9 cellular contexts compared by ENCODE assay signal in genomic region chr1:52632732-52633290, GRCh38. TPM values are rescaled to one million over a fixed set of nuclear protein-coding genes. Genes with fewer than 3 reads are reported as not detected.
DNase-seq lines count a peak whose midpoint lies in the region; ATAC-seq, FAIRE-seq and TF ChIP-seq lines count a peak whose summit lies in the region.
"Had no signal": no experiment of that assay in that cellular context is flagged by ENCODE, and none has a peak within 500 bp of the region (broad histone marks: within the 10 kb centered on the region; RNA-seq: fewer than 3 reads in every experiment).

SHISAL2A (plus strand) TSS chr1:52633168; CDS start chr1:52633494, 326 bp downstream.

- H2BK120ac ChIP-seq in IMR-90 (ENCODE audit: low read depth, low read length) = no peak within 1 kb of the TSS

- no peak within 1 kb of the TSS for H3K56ac ChIP-seq in IMR-90 (ENCODE audit: extremely low read depth, insufficient read depth, low read length)

- H4K8ac ChIP-seq in IMR-90 (ENCODE audit: low read depth in 2 of 2, low read length in 2 of 2) = no peak within 1 kb of the TSS

- H3K9ac ChIP-seq in IMR-90 (ENCODE audit: low read depth, low read length) = no peak within 1 kb of the TSS
- no peak within 1 kb of the TSS for H3K9ac ChIP-seq in endothelial cell of umbilical vein (replicated peaks; ENCODE audit: extremely low read depth, insufficient read depth, low read length)
- peak within 1 kb of the TSS; percentile 23 for H3K9ac ChIP-seq in neural cell (ENCODE audit: low read length)

- dilution Hi-C loops in IMR-90 (cut with HindIII; ENCODE audit: low sequenced_read_pairs, unreplicated experiment) (no loop called here), endothelial cell of umbilical vein (cut with MboI; ENCODE audit: extremely low pct_ligation_motif_present, low sequenced_read_pairs) (no loop called here)

- TF ChIP-seq POLR2A in IMR-90 (IDR thresholded peaks at IDR 0.05; ENCODE audit: low read depth, low read length) = no peak
- TF ChIP-seq POLR2A in endothelial cell of umbilical vein (IDR thresholded peaks at IDR 0.05; ENCODE audit: low read depth, low read length) = no peak
- TF ChIP-seq POLR2A in tibial nerve (IDR thresholded peaks at IDR 0.05) = no peak

- intact Hi-C loops in IMR-90 (cut with micrococcal nuclease) = no loop called here
- intact Hi-C loops in endothelial cell of umbilical vein (cut with micrococcal nuclease) = loop anchor here (1.0 kb wide), 1 partner anchor 81 kb away; no protein-coding TSS in a partner anchor

- CTCF ChIA-PET in IMR-90 (lab: Yijun Ruan, JAX) (no interaction called here), endothelial cell of umbilical vein (lab: Charles Lee) (interaction anchor here (0.7 to 2.2 kb wide), 3 partner anchors 9 to 53 kb away, joined by 4 to 6 read pairs (median 4); no protein-coding TSS in a partner anchor)
- CTCF ChIA-PET in activated CD8-positive, alpha-beta memory T cell treated with anti-CD3 and anti-CD28 coated beads for 36 hours (lab: Charles Lee) = interaction anchor here (1.0 to 1.1 kb wide), 2 partner anchors 53 to 70 kb away, joined by 3 read pairs; no protein-coding TSS in a partner anchor

- no peaks in the 10 kb centered on the region for H3K79me2 ChIP-seq in endothelial cell of umbilical vein (ENCODE audit: control insufficient read depth, insufficient read depth, low read length)
- no peaks in the 10 kb centered on the region for H3K79me2 ChIP-seq in neural cell (replicated peaks; ENCODE audit: insufficient read depth, low read length)

- no peak within 1 kb of the TSS for H2AK5ac ChIP-seq in IMR-90 (ENCODE audit: low read depth, low read length)

- no peaks in the 10 kb centered on the region; the same call in 1 of the 2 replicates for H4K20me1 ChIP-seq in IMR-90 (ENCODE audit: insufficient read depth, low read length)
- H4K20me1 ChIP-seq in endothelial cell of umbilical vein (replicated peaks; ENCODE audit: control insufficient read depth, extremely low read depth, insufficient read depth, low read length) = no peaks in the 10 kb centered on the region
- H4K20me1 ChIP-seq in neural cell (ENCODE audit: insufficient read depth) = no peaks in the 10 kb centered on the region

- H3K4me2 ChIP-seq in IMR-90 (ENCODE audit: low read depth, low read length) = peak within 1 kb of the TSS; percentile 64; the same call in 1 of the 2 replicates
- H3K4me2 ChIP-seq in endothelial cell of umbilical vein (ENCODE audit: insufficient read depth, low read length) = peak within 1 kb of the TSS; percentile 35
- H3K4me2 ChIP-seq in neural cell (ENCODE audit: low read length) = no peak within 1 kb of the TSS

- DNase-seq in AG08395 (ENCODE audit: low spot score) (peak; percentile 13), IMR-90 (no peak), endothelial cell of umbilical vein (ENCODE audit: low read depth, low spot score) (no peak), tibial nerve (ENCODE audit: low spot score in 2 of 2) (no peak)

- TF ChIP-seq CTCF in IMR-90 (conservative IDR thresholded peaks at IDR 0.05; ENCODE audit: low read depth, low read length) (no peak), endothelial cell of umbilical vein (IDR thresholded peaks at IDR 0.05; ENCODE audit: extremely low read depth in 1 of 2, insufficient read depth in 1 of 2, low read depth in 1 of 2, low read length in 2 of 2) (no peak), neural cell (IDR thresholded peaks at IDR 0.05; ENCODE audit: poor library complexity, severe bottlenecking) (no peak), tibial nerve (IDR thresholded peaks at IDR 0.05) (no peak)

- POLR2A ChIA-PET in IMR-90 (lab: Charles Lee; ENCODE audit: unreplicated experiment) = no interaction called here
- POLR2A ChIA-PET in activated CD8-positive, alpha-beta memory T cell treated with anti-CD3 and anti-CD28 coated beads for 36 hours (lab: Charles Lee) = interaction anchor here (1.0 to 2.4 kb wide), 4 partner anchors 9 to 565 kb away, joined by 3 to 18 read pairs (median 7); partner anchors contain the start of gene TUT4
- POLR2A ChIA-PET in endothelial cell of umbilical vein (lab: Charles Lee) = no interaction called here

- ATAC-seq in IMR-90 (ENCODE audit: low read depth) (peak; percentile 52), HG02571 (IDR thresholded peaks at IDR 0.05; ENCODE audit: unreplicated experiment) (no peak), HG02852 (IDR thresholded peaks at IDR 0.05; ENCODE audit: unreplicated experiment) (no peak)

- in situ Hi-C loops in IMR-90 (cut with MboI; ENCODE audit: low sequenced_read_pairs) = no loop called here

- 43% methylated on average over 1 of the region's 53 CpGs; no CpG with 5 or more reads in 1 of the 2 experiments for WGBS in IMR-90 (ENCODE audit: extremely low coverage in 2 of 2, insufficient read length in 1 of 2), 2 experiments
- 14 to 25% methylated on average over 23 to 25 of the region's 53 CpGs for WGBS in tibial nerve, 2 donors

- BruUV-seq in IMR-90 (replicated peaks; lab: Mats Ljungman, UMichigan) (no TSS peak), endothelial cell of umbilical vein (replicated peaks; lab: Mats Ljungman, UMichigan) (no TSS peak)

- H2BK20ac ChIP-seq in IMR-90 (ENCODE audit: low read depth, low read length) = no peak within 1 kb of the TSS

- H3K36me3 ChIP-seq in IMR-90 (ENCODE audit: control insufficient read depth, insufficient read depth, low read length) = no peaks in the 10 kb centered on the region
- no peaks in the 10 kb centered on the region for H3K36me3 ChIP-seq in endothelial cell of umbilical vein (ENCODE audit: control insufficient read depth in 2 of 2, extremely low read depth in 1 of 2, insufficient read depth in 2 of 2, low read length in 2 of 2)
- no peaks in the 10 kb centered on the region for H3K36me3 ChIP-seq in neural cell (ENCODE audit: insufficient read depth, low read length)
- H3K36me3 ChIP-seq in tibial nerve = no peaks in the 10 kb centered on the region

- peaks cover 7% of the 10 kb centered on the region; the same call in 1 of the 2 replicates for H3K9me3 ChIP-seq in IMR-90 (ENCODE audit: control insufficient read depth, insufficient read depth, low read length)
- H3K9me3 ChIP-seq in endothelial cell of umbilical vein (replicated peaks; ENCODE audit: control insufficient read depth, insufficient read depth, low read length) = no peaks in the 10 kb centered on the region
- no peaks in the 10 kb centered on the region for H3K9me3 ChIP-seq in neural cell (ENCODE audit: low read length)
- H3K9me3 ChIP-seq in tibial nerve = peaks cover 0 to 9% (median 0%) of the 10 kb centered on the region in 4 donors

- H2BK15ac ChIP-seq in IMR-90 (ENCODE audit: low read depth, low read length) = no peak within 1 kb of the TSS

- H2BK5ac ChIP-seq in IMR-90 (ENCODE audit: low read depth, low read length, poor library complexity, severe bottlenecking) = no peak within 1 kb of the TSS

- TF ChIP-seq RAD21 in IMR-90 (IDR thresholded peaks at IDR 0.05; ENCODE audit: low read length) = no peak
- no peak for TF ChIP-seq RAD21 in neural cell (conservative IDR thresholded peaks at IDR 0.05)

- peak within 1 kb of the TSS; percentile 62 for H2AK9ac ChIP-seq in IMR-90 (replicated peaks; ENCODE audit: low read depth, low read length, poor library complexity)

- H3K27me3 ChIP-seq in IMR-90 (ENCODE audit: control insufficient read depth, insufficient read depth, low read length) = peaks cover 58% of the 10 kb centered on the region
- peaks cover 41 to 42% of the 10 kb centered on the region in 2 experiments for H3K27me3 ChIP-seq in endothelial cell of umbilical vein (ENCODE audit: control insufficient read depth in 2 of 2, insufficient read depth in 2 of 2, low read length in 2 of 2)
- H3K27me3 ChIP-seq in neural cell (ENCODE audit: insufficient read depth, low read depth, low read length) = peaks cover 24% of the 10 kb centered on the region
- peaks cover 0 to 46% of the 10 kb centered on the region in 2 donors for H3K27me3 ChIP-seq in tibial nerve

- H3K9me2 ChIP-seq in neural cell (ENCODE audit: insufficient read depth, low read length) = no peaks in the 10 kb centered on the region

- H3K9me1 ChIP-seq in IMR-90 (ENCODE audit: insufficient read depth, low read length) = 0 out of 2 replicates have a peak, but pooled peaks cover 2% of the 10 kb centered on the region
- H3K9me1 ChIP-seq in endothelial cell of umbilical vein (replicated peaks; ENCODE audit: control insufficient read depth, extremely low read depth, insufficient read depth, low read length) = no peaks in the 10 kb centered on the region

- no peak within 1 kb of the TSS for H3K27ac ChIP-seq in IMR-90 (ENCODE audit: insufficient read depth, low read length)
- H3K27ac ChIP-seq in endothelial cell of umbilical vein (ENCODE audit: insufficient read depth, low read depth, low read length) = no peak within 1 kb of the TSS
- H3K27ac ChIP-seq in neural cell (ENCODE audit: low read length) = no peak within 1 kb of the TSS
- H3K27ac ChIP-seq in tibial nerve = peak within 1 kb of the TSS in 3 of 4 donors; percentile 49 to 85 (median 64)

- no peak within 1 kb of the TSS for H3K18ac ChIP-seq in IMR-90 (ENCODE audit: low read depth, low read length)

- H3K4me3 ChIP-seq in IMR-90 (ENCODE audit: insufficient read depth, low read depth, low read length) (peak within 1 kb of the TSS; percentile 44), endothelial cell of umbilical vein (replicated peaks in 1 of 3; ENCODE audit: insufficient read depth in 1 of 3, low read depth in 1 of 3, low read length in 3 of 3) (peak within 1 kb of the TSS in 2 of 3 experiments; percentile 15 to 16), neural cell (ENCODE audit: low read length) (peak within 1 kb of the TSS; percentile 56), tibial nerve (peak within 1 kb of the TSS; percentile 19 to 54 (median 41))

- FAIRE-seq in endothelial cell of umbilical vein (lab: Jason Lieb, UNC) = no peak
- FAIRE-seq: frontal cortex had no signal

- no peaks in the 10 kb centered on the region for H3F3A ChIP-seq in neural cell (ENCODE audit: insufficient read depth, low read length, poor library complexity, severe bottlenecking)

- H4K5ac ChIP-seq in IMR-90 (ENCODE audit: low read depth, low read length) = no peak within 1 kb of the TSS

- H3K79me1 ChIP-seq in IMR-90 (ENCODE audit: low read depth in 1 of 2, low read length in 2 of 2) = no peaks in the 10 kb centered on the region

- H2AFZ ChIP-seq in IMR-90 (replicated peaks; ENCODE audit: low read length, poor library complexity) (peak within 1 kb of the TSS; percentile 87), endothelial cell of umbilical vein (ENCODE audit: low read depth, low read length) (peak within 1 kb of the TSS; percentile 61), neural cell (ENCODE audit: low read depth, low read length) (no peak within 1 kb of the TSS)

- H3K4me1 ChIP-seq in IMR-90 (ENCODE audit: control insufficient read depth, insufficient read depth, low read length) (peaks cover 5% of the 10 kb centered on the region), endothelial cell of umbilical vein (ENCODE audit: control insufficient read depth, extremely low read depth, insufficient read depth, low read length) (no peaks in the 10 kb centered on the region), tibial nerve (peaks cover 0 to 34% (median 8%) of the 10 kb centered on the region in 4 donors)

- no peak within 1 kb of the TSS for H3K14ac ChIP-seq in IMR-90 (replicated peaks; ENCODE audit: low read depth, low read length)

- H3K4ac ChIP-seq in IMR-90 (ENCODE audit: low read depth, low read length) = no peak within 1 kb of the TSS; the same call in 1 of the 2 replicates

- TF ChIP-seq EP300 in neural cell (conservative IDR thresholded peaks at IDR 0.05; ENCODE audit: poor library complexity, severe bottlenecking) = no peak
- TF ChIP-seq EP300 in tibial nerve (IDR thresholded peaks at IDR 0.05) = no peak

- no peak within 1 kb of the TSS for H4K91ac ChIP-seq in IMR-90 (ENCODE audit: insufficient read depth, low read depth, low read length)

- H3K23ac ChIP-seq in IMR-90 (ENCODE audit: low read depth, low read length) = peak within 1 kb of the TSS; percentile 29; the same call in 1 of the 2 replicates

RNA-seq across cellular contexts. Expression of gene SHISAL2A, which starts in this region (rescaled TPM):
- total RNA-seq in IMR-90 (2012; rRNA removed) (not detected in 2 replicates), endothelial cell of umbilical vein (not detected in 2 replicates), tibial nerve (1 to 10 TPM in 2 of 4 donors, not detected in 2; 1.2 to 1.9 TPM)
- polyA plus RNA-seq in IMR-90 (2012; rRNA removed) (not detected in 2 replicates), endothelial cell of umbilical vein (not detected in 2 replicates), neural cell (not detected in 2 replicates)
- polyA plus RNA-seq in IMR-90 (2012; cell fraction: cytosol; rRNA removed) = not detected in 2 replicates
- not detected in 2 replicates for polyA plus RNA-seq in IMR-90 (2012; cell fraction: nucleus; rRNA removed; ENCODE audit: low replicate concordance)
- 10 to 100 TPM; 13.0 to 13.1 TPM for total RNA-seq in activated CD8-positive, alpha-beta memory T cell treated with anti-CD3 and anti-CD28 coated beads for 36 hours
- polyA plus RNA-seq in endothelial cell of umbilical vein (2011; cell fraction: cytosol; rRNA removed) = not detected in 2 replicates
- polyA plus RNA-seq in endothelial cell of umbilical vein (2011; cell fraction: nucleus; rRNA removed) = not detected in 2 replicates
- polyA plus RNA-seq in endothelial cell of umbilical vein (2012) = not detected in 2 replicates
- polyA minus RNA-seq in endothelial cell of umbilical vein (not detected in 2 replicates), neural cell (not detected in 2 replicates)
- polyA minus RNA-seq in endothelial cell of umbilical vein (2011; cell fraction: cytosol; rRNA and poly(A)+ RNA removed) = not detected
- not detected in 2 replicates for polyA minus RNA-seq in endothelial cell of umbilical vein (2011; cell fraction: nucleus; rRNA and poly(A)+ RNA removed)
- total RNA-seq: frontal cortex had no signal

Comparison
In these comparisons a context has a peak if more than half of its experiments do, and no peak if none do; other contexts are left out.
1. RNA of gene SHISAL2A (total RNA-seq): 13.0 to 13.1 TPM in activated CD8-positive, alpha-beta memory T cell treated with anti-CD3 and anti-CD28 coated beads for 36 hours; 1.2 to 1.9 TPM in tibial nerve, not detected in IMR-90 and not detected in endothelial cell of umbilical vein; every median in the first group is over 4 times any median in the second.
2. Peak in ATAC-seq, H3K4me3 ChIP-seq and H3K4me2 ChIP-seq in IMR-90; RNA of the gene not detected or under 1 TPM.
3. H3K27ac ChIP-seq: peak in tibial nerve (3 of 4); none in IMR-90 (single experiment), endothelial cell of umbilical vein (single experiment) and neural cell (single experiment).
4. Peak in every context shown above with its lines, with median percentiles within 50 percentile points of each other: H3K4me3 ChIP-seq.